Comparison of ENCODE assay signal across 11 cellular contexts in genomic region chr12:99390707-99391106, GRCh38.
DNase-seq lines count a peak whose midpoint lies in the region; ATAC-seq, FAIRE-seq and TF ChIP-seq lines count a peak whose summit lies in the region.
"Had no signal": no experiment of that assay in that cellular context is flagged by ENCODE, and none has a peak within 500 bp of the region (broad histone marks: within the 10 kb centered on the region; RNA-seq: fewer than 3 reads in every experiment).

No MANE protein-coding gene starts in this region.

- TF ChIP-seq CTCF in CD14-positive monocyte (IDR thresholded peaks at IDR 0.05) (peak; percentile 13), RWPE2 (IDR thresholded peaks at IDR 0.05; ENCODE audit: poor library complexity, severe bottlenecking) (peak; percentile 30), kidney (IDR thresholded peaks at IDR 0.05; ENCODE audit: borderline replicate concordance, extremely low read depth, insufficient read depth) (peak; percentile 28)

- H3K27ac ChIP-seq in GM23248 (no peak overlapping the region), RWPE2 (ENCODE audit: poor library complexity, severe bottlenecking) (no peak overlapping the region), kidney (ENCODE audit: low read depth in 2 of 2, low read length in 2 of 2) (no peak overlapping the region)
- H3K27ac ChIP-seq: spleen, tibial artery had no signal

- H3K4me2 ChIP-seq in GM23248 (ENCODE audit: unreplicated experiment), result no peak overlapping the region

- peaks cover 0 to 1% (median 0%) of the 10 kb centered on the region in 3 donors for H3K27me3 Mint-ChIP-seq in CD14-positive monocyte (ENCODE audit: low read depth in 3 of 3)
- no peaks in the 10 kb centered on the region for H3K27me3 Mint-ChIP-seq in T-cell

- H3K9me3 ChIP-seq in GM23248 (ENCODE audit: low read depth) (no peaks in the 10 kb centered on the region), RWPE2 (ENCODE audit: severe bottlenecking) (no peaks in the 10 kb centered on the region), kidney (ENCODE audit: control insufficient read depth in 1 of 2, low read length in 2 of 2) (no peaks in the 10 kb centered on the region)
- H3K9me3 ChIP-seq: spleen, tibial artery had no signal

- H3K4me1 ChIP-seq in GM23248 (ENCODE audit: insufficient read depth), result no peaks in the 10 kb centered on the region
- H3K4me1 ChIP-seq in RWPE2 (ENCODE audit: insufficient read depth, poor library complexity, severe bottlenecking), result no peaks in the 10 kb centered on the region
- no peaks in the 10 kb centered on the region for H3K4me1 ChIP-seq in kidney (ENCODE audit: control insufficient read depth in 1 of 2, insufficient read depth in 1 of 2, low read depth in 1 of 2, low read length in 2 of 2)
- H3K4me1 ChIP-seq: spleen had no signal

- H3K4me3 Mint-ChIP-seq in CD14-positive monocyte, result no peak overlapping the region
- H3K4me3 Mint-ChIP-seq in T-cell, result no peak overlapping the region

- H3K4me3 ChIP-seq in GM23248, result no peak overlapping the region
- H3K4me3 ChIP-seq in RWPE2 (ENCODE audit: severe bottlenecking), result no peak overlapping the region
- H3K4me3 ChIP-seq in kidney (ENCODE audit: low read length in 2 of 2), result no peak overlapping the region
- H3K4me3 ChIP-seq: spleen, tibial artery had no signal

- in situ Hi-C loops in GM23248 (cut with MboI), result no loop called here

- no peaks in the 10 kb centered on the region for H4K20me1 ChIP-seq in GM23248 (ENCODE audit: insufficient read depth)

- no peaks in the 10 kb centered on the region for H3K9me2 ChIP-seq in GM23248 (ENCODE audit: insufficient read depth)

- DNase-seq in CD14-positive monocyte (ENCODE audit: low spot score) (no peak), GM23248 (peak; percentile 42), RWPE2 (ENCODE audit: low spot score) (no peak), kidney (peak; percentile 55), T-cell (no peak), GM19238 (ENCODE audit: insufficient read length, low spot score) (no peak)
- DNase-seq in stimulated activated naive CD4-positive, alpha-beta T cell (lab: John Stamatoyannopoulos, UW), result no peak
- DNase-seq: cortex of kidney, spleen, tibial artery had no signal

- H2AFZ ChIP-seq in GM23248, result no peak overlapping the region

- H3K27ac Mint-ChIP-seq in CD14-positive monocyte, result no peak overlapping the region
- no peak overlapping the region for H3K27ac Mint-ChIP-seq in T-cell

- H3K9ac ChIP-seq in GM23248 (no peak overlapping the region), kidney (ENCODE audit: low read length in 2 of 2) (no peak overlapping the region)

- ATAC-seq in RWPE2 (ENCODE audit: low read depth), result 0 out of 3 replicates have a peak, but pooled peaks have one; percentile 21
- ATAC-seq in T-cell (replicated peaks in 1 of 4), result no peak
- no peak for ATAC-seq in HG03135 (IDR thresholded peaks at IDR 0.05; ENCODE audit: unreplicated experiment)

- no peaks in the 10 kb centered on the region for H3K36me3 ChIP-seq in GM23248 (ENCODE audit: low read depth)
- H3K36me3 ChIP-seq in RWPE2 (ENCODE audit: low read depth), result no peaks in the 10 kb centered on the region
- no peaks in the 10 kb centered on the region for H3K36me3 ChIP-seq in kidney (ENCODE audit: control insufficient read depth in 1 of 2, insufficient read depth in 2 of 2, low read length in 2 of 2)
- H3K36me3 ChIP-seq: spleen, tibial artery had no signal

- H3K4me1 Mint-ChIP-seq in CD14-positive monocyte (no peaks in the 10 kb centered on the region), T-cell (no peaks in the 10 kb centered on the region)

- H3K9me3 Mint-ChIP-seq in CD14-positive monocyte (no peaks in the 10 kb centered on the region), T-cell (peaks cover 0 to 3% (median 0%) of the 10 kb centered on the region in 3 donors)

- no peaks in the 10 kb centered on the region for H3F3A ChIP-seq in GM23248 (ENCODE audit: insufficient read depth)

- H3K36me3 Mint-ChIP-seq in CD14-positive monocyte, result no peaks in the 10 kb centered on the region
- no peaks in the 10 kb centered on the region for H3K36me3 Mint-ChIP-seq in T-cell

- intact Hi-C loops in CD14-positive monocyte (cut with micrococcal nuclease) (no loop called here), kidney (cut with DNase I) (no loop called here)

- FAIRE-seq in kidney (lab: Jason Lieb, UNC), result no peak

- WGBS in GM23248 (ENCODE audit: low coverage in 1 of 2, low lambda C conversion rate in 2 of 2, missing lambda C conversion rate in 2 of 2), 2 experiments, result 48% methylated on average over 7 of the region's 7 CpGs

- CTCF ChIA-PET in T-cell (lab: Charles Lee), result no interaction called here

- H3K27me3 ChIP-seq in GM23248 (replicated peaks; ENCODE audit: insufficient read depth), result no peaks in the 10 kb centered on the region
- H3K27me3 ChIP-seq in RWPE2 (ENCODE audit: insufficient read depth, poor library complexity, severe bottlenecking), result no peaks in the 10 kb centered on the region
- H3K27me3 ChIP-seq: spleen, tibial artery had no signal

- POLR2A ChIA-PET in T-cell (lab: Charles Lee), result interaction anchor here in 1 of 2 donors (0.6 kb wide), 1 partner anchor 432 kb away, joined by 3 read pairs; no protein-coding TSS in a partner anchor

- H3K79me2 ChIP-seq in GM23248 (ENCODE audit: insufficient read depth), result no peaks in the 10 kb centered on the region

Comparison
In these comparisons a context has a peak if more than half of its experiments do, and no peak if none do; other contexts are left out.
1. DNase-seq: peak in GM23248 (single experiment) and kidney (single experiment); none in CD14-positive monocyte (single experiment), RWPE2 (single experiment), T-cell (0 of 34), GM19238 (single experiment) and stimulated activated naive CD4-positive, alpha-beta T cell (0 of 6).
2. Peak in every context shown above with its lines, with median percentiles within 50 percentile points of each other: CTCF ChIP-seq.